Comparison of ENCODE assay signal across 1 cellular context in the genomic region with DNA sequence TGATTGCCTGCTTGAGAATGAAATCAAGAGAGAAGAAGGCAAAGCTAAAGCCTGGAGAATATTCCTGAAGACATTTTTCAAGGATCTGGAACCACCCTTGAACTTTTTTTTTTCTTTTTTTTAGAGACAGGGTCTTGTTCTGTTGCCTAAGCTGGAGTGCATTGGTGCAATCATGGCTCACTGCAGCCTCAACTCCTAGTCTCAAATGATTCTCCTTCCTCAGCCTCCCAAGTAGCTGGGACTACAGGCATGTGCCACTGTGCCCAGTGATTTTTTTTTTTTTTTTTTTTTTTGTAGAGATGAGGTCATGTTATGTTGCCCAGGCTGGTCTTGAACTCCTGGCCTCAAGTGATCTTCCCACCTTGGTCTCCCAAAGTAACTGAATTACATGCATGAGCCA.
TF ChIP-seq lines count a peak whose summit lies in the region.

No MANE protein-coding gene starts in this region.

TF ChIP-seq in SK-N-SH treated with all-trans-retinoic acid at 6 μM for 48 hours, 23 proteins besides CTCF, POLR2A, EP300 and RAD21 (continued from another document):
- no peak for TF ChIP-seq TSHZ2 (CRISPR knock-in tag; IDR thresholded peaks at IDR 0.05)
